In the genomic region with DNA sequence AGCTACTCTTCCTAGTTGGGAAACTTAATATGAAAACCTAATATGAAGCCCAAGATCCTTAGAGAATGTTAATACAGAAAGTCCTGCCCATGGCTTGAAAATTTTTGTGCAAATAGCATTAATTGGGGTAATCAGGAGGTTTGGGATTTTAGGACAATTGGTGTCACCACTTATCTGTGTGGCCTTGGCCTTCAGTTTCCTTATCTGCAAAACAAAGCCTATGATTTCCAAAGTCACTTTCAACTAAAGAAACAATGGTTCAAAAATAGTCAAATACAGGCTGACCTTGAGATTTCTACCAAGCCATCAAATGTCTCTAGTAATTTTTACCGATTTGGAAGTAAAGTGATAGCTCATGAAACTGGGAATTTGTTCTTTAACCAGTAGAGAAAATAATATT, we compare ENCODE assay signal across 15 cellular contexts. TPM values are rescaled to one million over a fixed set of nuclear protein-coding genes. Genes with fewer than 3 reads are reported as not detected.
DNase-seq lines count a peak whose midpoint lies in the region; ATAC-seq and TF ChIP-seq lines count a peak whose summit lies in the region.
"Had no signal": no experiment of that assay in that cellular context is flagged by ENCODE, and none has a peak within 500 bp of the region (broad histone marks: within the 10 kb centered on the region; RNA-seq: fewer than 3 reads in every experiment).

No MANE protein-coding gene starts in this region.

- TF ChIP-seq POLR2A in spleen (IDR thresholded peaks at IDR 0.05) = no peak

- intact Hi-C loops in spleen (cut with DNase I; ENCODE audit: low total_unique reads) = loop anchor here (10.0 kb wide), 1 partner anchor 100 kb away; no protein-coding TSS in a partner anchor

- peaks cover 50 to 100% (median 89%) of the 10 kb centered on the region in 6 donors for H3K4me1 ChIP-seq in spleen
- no peaks in the 10 kb centered on the region for H3K4me1 ChIP-seq in trophoblast cell (ENCODE audit: control insufficient read depth in 1 of 2, insufficient read depth in 2 of 2, low read length in 2 of 2)

- no peak overlapping the region for H3K18ac ChIP-seq in trophoblast cell (ENCODE audit: low read length)

- DNase-seq in activated naive CD4-positive, alpha-beta T cell treated with anti-CD3 and anti-CD28 coated beads, Interleukin-2, amount 10 ng/mL, durations not matched to agents 7 days and 5 days = no peak
- DNase-seq in activated naive CD4-positive, alpha-beta T cell treated with anti-CD3 and anti-CD28 coated beads, Interleukin-2, amount 50 U/mL, for 16 hours = no peak
- peak; percentile 31 for DNase-seq in NAMALWA (ENCODE audit: low spot score)
- no peak for DNase-seq in activated naive CD8-positive, alpha-beta T cell treated with anti-CD3 and anti-CD28 coated beads, Interleukin-2, amount 50 U/mL, for 24 hours
- DNase-seq in spleen = no peak
- no peak for DNase-seq in trophoblast cell
- DNase-seq in NCI-H2081 treated with DMSO at 0.1 percent for 48 hours (lab: John Stamatoyannopoulos, UW) = no peak
- DNase-seq: effector CD8-positive, alpha-beta T cell; heart left ventricle; MV-4-11; SK-N-SH had no signal

- H3K27me3 ChIP-seq in spleen (replicated peaks in 1 of 7) (peaks cover 0 to 5% (median 0%) of the 10 kb centered on the region in 7 donors), trophoblast cell (ENCODE audit: insufficient read depth, low read length) (no peaks in the 10 kb centered on the region)
- H3K27me3 ChIP-seq: cardiac muscle cell had no signal

- no peak overlapping the region for H3K4me3 Mint-ChIP-seq in activated naive CD4-positive, alpha-beta T cell treated with anti-CD3 and anti-CD28 coated beads, Interleukin-2, amount 10 ng/mL, durations not matched to agents 7 days and 5 days
- H3K4me3 Mint-ChIP-seq in activated naive CD8-positive, alpha-beta T cell treated with anti-CD3 and anti-CD28 coated beads, Interleukin-2, amount 50 U/mL, for 24 hours = no peak overlapping the region

- H3K23ac ChIP-seq in trophoblast cell (ENCODE audit: low read length) = no peak overlapping the region

- H3K9me3 ChIP-seq in spleen = no peaks in the 10 kb centered on the region
- no peaks in the 10 kb centered on the region for H3K9me3 ChIP-seq in trophoblast cell (ENCODE audit: insufficient read depth, low read depth, low read length)
- H3K9me3 ChIP-seq: heart left ventricle, SK-N-SH had no signal

- ATAC-seq in activated naive CD8-positive, alpha-beta T cell treated with anti-CD3 and anti-CD28 coated beads, Interleukin-2, amount 50 U/mL, for 24 hours = no peak
- ATAC-seq in HG02938 (IDR thresholded peaks at IDR 0.05; ENCODE audit: unreplicated experiment) = no peak
- ATAC-seq: HCT116, heart left ventricle had no signal

- WGBS in spleen, 5 donors = 56 to 80% (median 71%) methylated on average over 1 of the region's 1 CpG
- no CpG with 5 or more reads among the region's 1 CpG for WGBS in trophoblast cell (ENCODE audit: extremely low coverage, insufficient coverage, insufficient read length)

- peak overlapping the region; percentile 97 for H3K27ac Mint-ChIP-seq in activated naive CD4-positive, alpha-beta T cell treated with anti-CD3 and anti-CD28 coated beads, Interleukin-2, amount 10 ng/mL, durations not matched to agents 7 days and 5 days
- H3K27ac Mint-ChIP-seq in activated naive CD8-positive, alpha-beta T cell treated with anti-CD3 and anti-CD28 coated beads, Interleukin-2, amount 50 U/mL, for 24 hours = peak overlapping the region; percentile 98

- H3K4ac ChIP-seq in trophoblast cell (ENCODE audit: low read depth, low read length) = no peak overlapping the region

- no peak overlapping the region for H2BK5ac ChIP-seq in trophoblast cell (ENCODE audit: low read depth, low read length, poor library complexity)

- no peak overlapping the region for H2BK12ac ChIP-seq in trophoblast cell (ENCODE audit: low read length)

- no peak overlapping the region for H3K4me2 ChIP-seq in trophoblast cell (ENCODE audit: low read length)
- H3K4me2 ChIP-seq: SK-N-SH had no signal

- no peaks in the 10 kb centered on the region for H3K9me3 Mint-ChIP-seq in activated naive CD4-positive, alpha-beta T cell treated with anti-CD3 and anti-CD28 coated beads, Interleukin-2, amount 10 ng/mL, durations not matched to agents 7 days and 5 days
- H3K9me3 Mint-ChIP-seq in activated naive CD8-positive, alpha-beta T cell treated with anti-CD3 and anti-CD28 coated beads, Interleukin-2, amount 50 U/mL, for 24 hours = no peaks in the 10 kb centered on the region

- no peaks in the 10 kb centered on the region for H3K27me3 Mint-ChIP-seq in activated naive CD4-positive, alpha-beta T cell treated with anti-CD3 and anti-CD28 coated beads, Interleukin-2, amount 10 ng/mL, durations not matched to agents 7 days and 5 days
- H3K27me3 Mint-ChIP-seq in activated naive CD8-positive, alpha-beta T cell treated with anti-CD3 and anti-CD28 coated beads, Interleukin-2, amount 50 U/mL, for 24 hours = no peaks in the 10 kb centered on the region

- no peak overlapping the region for H3K14ac ChIP-seq in trophoblast cell (ENCODE audit: low read length)

- H4K8ac ChIP-seq in trophoblast cell (ENCODE audit: low read depth, low read length) = no peak overlapping the region

- no peak for TF ChIP-seq CTCF in spleen (IDR thresholded peaks at IDR 0.05 in 8 of 11, conservative IDR thresholded peaks at IDR 0.05 in 3 of 11)

- H2AK5ac ChIP-seq in trophoblast cell (ENCODE audit: low read length) = no peak overlapping the region

- no peak overlapping the region for H2AFZ ChIP-seq in trophoblast cell (ENCODE audit: insufficient read depth, low read length, poor library complexity)

- CTCF ChIA-PET in activated naive CD4-positive, alpha-beta T cell treated with anti-CD3 and anti-CD28 coated beads, Interleukin-2, amount 10 ng/mL, durations not matched to agents 7 days and 5 days (lab: Charles Lee) = interaction anchor here (0.8 to 2.1 kb wide), 3 partner anchors 8 to 83 kb away, joined by 3 to 4 read pairs (median 4); no protein-coding TSS in a partner anchor

- H3K9ac ChIP-seq in trophoblast cell (ENCODE audit: low read length) = no peak overlapping the region
- H3K9ac ChIP-seq: SK-N-SH had no signal

- H3K4me3 ChIP-seq in spleen (no peak overlapping the region), trophoblast cell (ENCODE audit: low read depth, low read length) (no peak overlapping the region)
- H3K4me3 ChIP-seq: cardiac muscle cell, heart left ventricle had no signal

- H4K91ac ChIP-seq in trophoblast cell (ENCODE audit: low read depth, low read length) = no peak overlapping the region

- H3K79me2 ChIP-seq in trophoblast cell (ENCODE audit: control insufficient read depth, insufficient read depth, low read length, poor library complexity) = no peaks in the 10 kb centered on the region

- H4K12ac ChIP-seq in trophoblast cell (ENCODE audit: low read depth, low read length) = no peak overlapping the region

- H3K36me3 ChIP-seq in spleen = no peaks in the 10 kb centered on the region
- no peaks in the 10 kb centered on the region for H3K36me3 ChIP-seq in trophoblast cell (ENCODE audit: control insufficient read depth in 1 of 2, insufficient read depth in 2 of 2, low read length in 2 of 2)
- H3K36me3 ChIP-seq: cardiac muscle cell, heart left ventricle had no signal

- H3K27ac ChIP-seq in spleen (peak overlapping the region; percentile 61 to 90 (median 88)), trophoblast cell (ENCODE audit: low read depth, low read length) (no peak overlapping the region)
- H3K27ac ChIP-seq: cardiac muscle cell had no signal

- H3K79me1 ChIP-seq in trophoblast cell (ENCODE audit: low read length) = no peaks in the 10 kb centered on the region

- peaks cover 2% of the 10 kb centered on the region for H3K36me3 Mint-ChIP-seq in activated naive CD4-positive, alpha-beta T cell treated with anti-CD3 and anti-CD28 coated beads, Interleukin-2, amount 10 ng/mL, durations not matched to agents 7 days and 5 days
- no peaks in the 10 kb centered on the region for H3K36me3 Mint-ChIP-seq in activated naive CD8-positive, alpha-beta T cell treated with anti-CD3 and anti-CD28 coated beads, Interleukin-2, amount 50 U/mL, for 24 hours (ENCODE audit: low read depth)

- H3K4me1 Mint-ChIP-seq in activated naive CD4-positive, alpha-beta T cell treated with anti-CD3 and anti-CD28 coated beads, Interleukin-2, amount 10 ng/mL, durations not matched to agents 7 days and 5 days = peaks cover 94% of the 10 kb centered on the region
- H3K4me1 Mint-ChIP-seq in activated naive CD8-positive, alpha-beta T cell treated with anti-CD3 and anti-CD28 coated beads, Interleukin-2, amount 50 U/mL, for 24 hours = peaks cover 92% of the 10 kb centered on the region

- no peak overlapping the region for H2BK120ac ChIP-seq in trophoblast cell (ENCODE audit: insufficient read depth, low read length, poor library complexity)

RNA-seq across cellular contexts. Expression of gene FAM9C, which starts 40.2 kb away (rescaled TPM):
- total RNA-seq in spleen = 10 to 100 TPM in 3 of 7 donors, under 1 TPM in 2, not detected in 2; 0.09 to 56.0 (median 12.3) TPM
- polyA plus RNA-seq in spleen = 10 to 100 TPM in 1 of 3 donors, under 1 TPM in 1, not detected in 1; 0.16 to 10.5 TPM
- not detected in 2 replicates for polyA plus RNA-seq in trophoblast cell (2013)
- total RNA-seq: cardiac muscle cell, mesenteric fat pad had no signal
- polyA plus RNA-seq: cardiac muscle cell, heart left ventricle had no signal
